Comparison of ENCODE assay signal across 1 cellular context in the genomic region with DNA sequence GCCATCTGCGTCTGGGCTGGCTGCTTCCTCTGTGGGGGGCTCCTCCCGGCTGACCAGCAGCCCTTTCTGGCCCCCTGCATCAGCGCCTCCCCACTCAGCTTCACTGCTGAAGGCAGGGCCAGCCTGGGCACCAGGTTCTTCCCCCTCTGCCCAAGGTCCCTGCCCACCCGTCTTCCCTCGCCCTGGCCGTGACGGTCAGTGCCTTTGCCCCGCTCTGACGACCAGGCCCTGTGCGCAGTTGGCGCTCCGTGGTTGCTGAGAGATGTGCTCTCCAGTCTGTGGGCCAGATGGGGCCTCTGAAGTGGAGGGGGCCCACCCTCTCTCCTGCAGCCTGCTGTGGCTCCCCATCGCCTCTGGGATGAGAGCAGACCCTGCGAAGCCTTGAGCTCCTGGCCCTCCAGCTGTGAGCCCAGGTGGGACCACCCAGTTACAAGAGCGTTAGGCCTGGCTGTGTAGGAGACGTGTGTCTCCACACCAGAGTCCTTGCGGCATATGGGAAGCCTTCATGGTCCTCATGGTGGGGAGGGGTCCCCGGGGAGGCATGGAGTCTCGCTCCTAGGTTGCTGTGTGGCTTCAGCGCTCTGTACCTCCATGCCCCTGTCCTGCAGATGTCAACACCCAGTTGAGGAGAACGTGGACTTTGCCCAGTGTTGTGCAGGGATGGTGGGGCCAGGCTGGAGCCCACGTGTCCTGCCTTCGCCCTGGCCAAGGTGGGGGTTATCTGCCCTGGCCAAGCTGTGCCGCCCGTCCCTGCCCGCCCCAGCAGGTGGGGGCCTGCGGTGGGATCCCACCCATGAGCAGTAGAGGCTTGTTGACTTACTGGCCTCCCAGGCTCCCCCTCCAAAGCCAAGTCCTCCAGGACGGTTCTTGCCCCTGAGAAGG.
A peak's percentile ranks its signal among the peaks of the same experiment; 100 is the strongest.
TF ChIP-seq lines count a peak whose summit lies in the region.

No MANE protein-coding gene starts in this region.

TF ChIP-seq in HepG2, 621 proteins besides CTCF, POLR2A, EP300 and RAD21 (continued from another document and continues in another):
- TF ChIP-seq JUND (CRISPR knock-in tag; IDR thresholded peaks at IDR 0.05) (0 out of 2 replicates have a peak, but pooled peaks have one; percentile 26), MAFF (IDR thresholded peaks at IDR 0.05; ENCODE audit: low read depth, low read length) (no peak), MBNL3 (CRISPR knock-in tag; conservative IDR thresholded peaks at IDR 0.05) (no peak), ZMYM2 (CRISPR knock-in tag; IDR thresholded peaks at IDR 0.05) (no peak), ZNF605 (CRISPR knock-in tag; IDR thresholded peaks at IDR 0.05) (peak; percentile 9; the same call in 1 of the 2 replicates), ZNF878 (CRISPR knock-in tag; IDR thresholded peaks at IDR 0.05) (no peak), MTF2 (CRISPR knock-in tag; IDR thresholded peaks at IDR 0.05; ENCODE audit: borderline replicate concordance) (no peak), TOE1 (CRISPR knock-in tag; IDR thresholded peaks at IDR 0.05) (no peak), KLF15 (CRISPR knock-in tag; IDR thresholded peaks at IDR 0.05; ENCODE audit: borderline replicate concordance) (no peak), ZNF660 (CRISPR knock-in tag; IDR thresholded peaks at IDR 0.05; ENCODE audit: borderline replicate concordance, low read depth) (no peak), ZNF556 (CRISPR knock-in tag; IDR thresholded peaks at IDR 0.05; ENCODE audit: borderline replicate concordance) (no peak), ZSCAN31 (CRISPR knock-in tag; IDR thresholded peaks at IDR 0.05; ENCODE audit: low read depth) (no peak), MAZ (IDR thresholded peaks at IDR 0.05; ENCODE audit: borderline replicate concordance, low read depth, low read length) (no peak), MAZ (CRISPR knock-in tag; IDR thresholded peaks at IDR 0.05; ENCODE audit: low read depth) (peak; percentile 23; the same call in 1 of the 2 replicates), HMGA1 (CRISPR knock-in tag; conservative IDR thresholded peaks at IDR 0.05) (no peak), PCBP1 (IDR thresholded peaks at IDR 0.05; ENCODE audit: borderline replicate concordance, low read depth, low read length) (0 out of 2 replicates have a peak, but pooled peaks have one; percentile 48), ZNF234 (CRISPR knock-in tag; conservative IDR thresholded peaks at IDR 0.05) (no peak), SRF (IDR thresholded peaks at IDR 0.05; ENCODE audit: low read depth, low read length) (no peak), HDAC6 (IDR thresholded peaks at IDR 0.05; ENCODE audit: low read depth, low read length) (no peak), ZNF30 (CRISPR knock-in tag; IDR thresholded peaks at IDR 0.05) (no peak), REL (CRISPR knock-in tag; conservative IDR thresholded peaks at IDR 0.05) (no peak), GPN1 (CRISPR knock-in tag; IDR thresholded peaks at IDR 0.05; ENCODE audit: borderline replicate concordance) (no peak), FOSL2 (CRISPR knock-in tag; IDR thresholded peaks at IDR 0.05) (0 out of 2 replicates have a peak, but pooled peaks have one; percentile 7), ZFY (CRISPR knock-in tag; IDR thresholded peaks at IDR 0.05) (0 out of 2 replicates have a peak, but pooled peaks have one; percentile 36), MAFK (conservative IDR thresholded peaks at IDR 0.05 in 1 of 2, IDR thresholded peaks at IDR 0.05 in 1 of 2; ENCODE audit: low read length in 2 of 2) (no peak)
- TF ChIP-seq, protein P1, sequence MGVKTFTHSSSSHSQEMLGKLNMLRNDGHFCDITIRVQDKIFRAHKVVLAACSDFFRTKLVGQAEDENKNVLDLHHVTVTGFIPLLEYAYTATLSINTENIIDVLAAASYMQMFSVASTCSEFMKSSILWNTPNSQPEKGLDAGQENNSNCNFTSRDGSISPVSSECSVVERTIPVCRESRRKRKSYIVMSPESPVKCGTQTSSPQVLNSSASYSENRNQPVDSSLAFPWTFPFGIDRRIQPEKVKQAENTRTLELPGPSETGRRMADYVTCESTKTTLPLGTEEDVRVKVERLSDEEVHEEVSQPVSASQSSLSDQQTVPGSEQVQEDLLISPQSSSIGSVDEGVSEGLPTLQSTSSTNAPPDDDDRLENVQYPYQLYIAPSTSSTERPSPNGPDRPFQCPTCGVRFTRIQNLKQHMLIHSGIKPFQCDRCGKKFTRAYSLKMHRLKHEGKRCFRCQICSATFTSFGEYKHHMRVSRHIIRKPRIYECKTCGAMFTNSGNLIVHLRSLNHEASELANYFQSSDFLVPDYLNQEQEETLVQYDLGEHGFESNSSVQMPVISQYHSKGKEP (CRISPR knock-in tag; IDR thresholded peaks at IDR 0.05): no peak
- TF ChIP-seq, protein P2, sequence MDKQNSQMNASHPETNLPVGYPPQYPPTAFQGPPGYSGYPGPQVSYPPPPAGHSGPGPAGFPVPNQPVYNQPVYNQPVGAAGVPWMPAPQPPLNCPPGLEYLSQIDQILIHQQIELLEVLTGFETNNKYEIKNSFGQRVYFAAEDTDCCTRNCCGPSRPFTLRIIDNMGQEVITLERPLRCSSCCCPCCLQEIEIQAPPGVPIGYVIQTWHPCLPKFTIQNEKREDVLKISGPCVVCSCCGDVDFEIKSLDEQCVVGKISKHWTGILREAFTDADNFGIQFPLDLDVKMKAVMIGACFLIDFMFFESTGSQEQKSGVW (CRISPR knock-in tag; IDR thresholded peaks at IDR 0.05; ENCODE audit: borderline replicate concordance): no peak
- TF ChIP-seq, protein P3, sequence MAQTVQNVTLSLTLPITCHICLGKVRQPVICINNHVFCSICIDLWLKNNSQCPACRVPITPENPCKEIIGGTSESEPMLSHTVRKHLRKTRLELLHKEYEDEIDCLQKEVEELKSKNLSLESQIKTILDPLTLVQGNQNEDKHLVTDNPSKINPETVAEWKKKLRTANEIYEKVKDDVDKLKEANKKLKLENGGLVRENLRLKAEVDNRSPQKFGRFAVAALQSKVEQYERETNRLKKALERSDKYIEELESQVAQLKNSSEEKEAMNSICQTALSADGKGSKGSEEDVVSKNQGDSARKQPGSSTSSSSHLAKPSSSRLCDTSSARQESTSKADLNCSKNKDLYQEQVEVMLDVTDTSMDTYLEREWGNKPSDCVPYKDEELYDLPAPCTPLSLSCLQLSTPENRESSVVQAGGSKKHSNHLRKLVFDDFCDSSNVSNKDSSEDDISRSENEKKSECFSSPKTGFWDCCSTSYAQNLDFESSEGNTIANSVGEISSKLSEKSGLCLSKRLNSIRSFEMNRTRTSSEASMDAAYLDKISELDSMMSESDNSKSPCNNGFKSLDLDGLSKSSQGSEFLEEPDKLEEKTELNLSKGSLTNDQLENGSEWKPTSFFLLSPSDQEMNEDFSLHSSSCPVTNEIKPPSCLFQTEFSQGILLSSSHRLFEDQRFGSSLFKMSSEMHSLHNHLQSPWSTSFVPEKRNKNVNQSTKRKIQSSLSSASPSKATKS (CRISPR knock-in tag; IDR thresholded peaks at IDR 0.05): no peak
- TF ChIP-seq, protein P4, sequence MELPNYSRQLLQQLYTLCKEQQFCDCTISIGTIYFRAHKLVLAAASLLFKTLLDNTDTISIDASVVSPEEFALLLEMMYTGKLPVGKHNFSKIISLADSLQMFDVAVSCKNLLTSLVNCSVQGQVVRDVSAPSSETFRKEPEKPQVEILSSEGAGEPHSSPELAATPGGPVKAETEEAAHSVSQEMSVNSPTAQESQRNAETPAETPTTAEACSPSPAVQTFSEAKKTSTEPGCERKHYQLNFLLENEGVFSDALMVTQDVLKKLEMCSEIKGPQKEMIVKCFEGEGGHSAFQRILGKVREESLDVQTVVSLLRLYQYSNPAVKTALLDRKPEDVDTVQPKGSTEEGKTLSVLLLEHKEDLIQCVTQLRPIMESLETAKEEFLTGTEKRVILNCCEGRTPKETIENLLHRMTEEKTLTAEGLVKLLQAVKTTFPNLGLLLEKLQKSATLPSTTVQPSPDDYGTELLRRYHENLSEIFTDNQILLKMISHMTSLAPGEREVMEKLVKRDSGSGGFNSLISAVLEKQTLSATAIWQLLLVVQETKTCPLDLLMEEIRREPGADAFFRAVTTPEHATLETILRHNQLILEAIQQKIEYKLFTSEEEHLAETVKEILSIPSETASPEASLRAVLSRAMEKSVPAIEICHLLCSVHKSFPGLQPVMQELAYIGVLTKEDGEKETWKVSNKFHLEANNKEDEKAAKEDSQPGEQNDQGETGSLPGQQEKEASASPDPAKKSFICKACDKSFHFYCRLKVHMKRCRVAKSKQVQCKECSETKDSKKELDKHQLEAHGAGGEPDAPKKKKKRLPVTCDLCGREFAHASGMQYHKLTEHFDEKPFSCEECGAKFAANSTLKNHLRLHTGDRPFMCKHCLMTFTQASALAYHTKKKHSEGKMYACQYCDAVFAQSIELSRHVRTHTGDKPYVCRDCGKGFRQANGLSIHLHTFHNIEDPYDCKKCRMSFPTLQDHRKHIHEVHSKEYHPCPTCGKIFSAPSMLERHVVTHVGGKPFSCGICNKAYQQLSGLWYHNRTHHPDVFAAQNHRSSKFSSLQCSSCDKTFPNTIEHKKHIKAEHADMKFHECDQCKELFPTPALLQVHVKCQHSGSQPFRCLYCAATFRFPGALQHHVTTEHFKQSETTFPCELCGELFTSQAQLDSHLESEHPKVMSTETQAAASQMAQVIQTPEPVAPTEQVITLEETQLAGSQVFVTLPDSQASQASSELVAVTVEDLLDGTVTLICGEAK (IDR thresholded peaks at IDR 0.05): no peak
- TF ChIP-seq, protein P4 (CRISPR knock-in tag; IDR thresholded peaks at IDR 0.05): peak; percentile 68
- TF ChIP-seq, protein P5, sequence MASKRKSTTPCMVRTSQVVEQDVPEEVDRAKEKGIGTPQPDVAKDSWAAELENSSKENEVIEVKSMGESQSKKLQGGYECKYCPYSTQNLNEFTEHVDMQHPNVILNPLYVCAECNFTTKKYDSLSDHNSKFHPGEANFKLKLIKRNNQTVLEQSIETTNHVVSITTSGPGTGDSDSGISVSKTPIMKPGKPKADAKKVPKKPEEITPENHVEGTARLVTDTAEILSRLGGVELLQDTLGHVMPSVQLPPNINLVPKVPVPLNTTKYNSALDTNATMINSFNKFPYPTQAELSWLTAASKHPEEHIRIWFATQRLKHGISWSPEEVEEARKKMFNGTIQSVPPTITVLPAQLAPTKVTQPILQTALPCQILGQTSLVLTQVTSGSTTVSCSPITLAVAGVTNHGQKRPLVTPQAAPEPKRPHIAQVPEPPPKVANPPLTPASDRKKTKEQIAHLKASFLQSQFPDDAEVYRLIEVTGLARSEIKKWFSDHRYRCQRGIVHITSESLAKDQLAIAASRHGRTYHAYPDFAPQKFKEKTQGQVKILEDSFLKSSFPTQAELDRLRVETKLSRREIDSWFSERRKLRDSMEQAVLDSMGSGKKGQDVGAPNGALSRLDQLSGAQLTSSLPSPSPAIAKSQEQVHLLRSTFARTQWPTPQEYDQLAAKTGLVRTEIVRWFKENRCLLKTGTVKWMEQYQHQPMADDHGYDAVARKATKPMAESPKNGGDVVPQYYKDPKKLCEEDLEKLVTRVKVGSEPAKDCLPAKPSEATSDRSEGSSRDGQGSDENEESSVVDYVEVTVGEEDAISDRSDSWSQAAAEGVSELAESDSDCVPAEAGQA (IDR thresholded peaks at IDR 0.05; ENCODE audit: low read depth): no peak
- TF ChIP-seq, protein P5 (CRISPR knock-in tag; IDR thresholded peaks at IDR 0.05; ENCODE audit: borderline replicate concordance): no peak
- TF ChIP-seq, protein P6, sequence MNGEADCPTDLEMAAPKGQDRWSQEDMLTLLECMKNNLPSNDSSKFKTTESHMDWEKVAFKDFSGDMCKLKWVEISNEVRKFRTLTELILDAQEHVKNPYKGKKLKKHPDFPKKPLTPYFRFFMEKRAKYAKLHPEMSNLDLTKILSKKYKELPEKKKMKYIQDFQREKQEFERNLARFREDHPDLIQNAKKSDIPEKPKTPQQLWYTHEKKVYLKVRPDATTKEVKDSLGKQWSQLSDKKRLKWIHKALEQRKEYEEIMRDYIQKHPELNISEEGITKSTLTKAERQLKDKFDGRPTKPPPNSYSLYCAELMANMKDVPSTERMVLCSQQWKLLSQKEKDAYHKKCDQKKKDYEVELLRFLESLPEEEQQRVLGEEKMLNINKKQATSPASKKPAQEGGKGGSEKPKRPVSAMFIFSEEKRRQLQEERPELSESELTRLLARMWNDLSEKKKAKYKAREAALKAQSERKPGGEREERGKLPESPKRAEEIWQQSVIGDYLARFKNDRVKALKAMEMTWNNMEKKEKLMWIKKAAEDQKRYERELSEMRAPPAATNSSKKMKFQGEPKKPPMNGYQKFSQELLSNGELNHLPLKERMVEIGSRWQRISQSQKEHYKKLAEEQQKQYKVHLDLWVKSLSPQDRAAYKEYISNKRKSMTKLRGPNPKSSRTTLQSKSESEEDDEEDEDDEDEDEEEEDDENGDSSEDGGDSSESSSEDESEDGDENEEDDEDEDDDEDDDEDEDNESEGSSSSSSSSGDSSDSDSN (CRISPR knock-in tag; IDR thresholded peaks at IDR 0.05): peak; percentile 48
